Comparison of ENCODE assay signal across 15 cellular contexts in the genomic region with DNA sequence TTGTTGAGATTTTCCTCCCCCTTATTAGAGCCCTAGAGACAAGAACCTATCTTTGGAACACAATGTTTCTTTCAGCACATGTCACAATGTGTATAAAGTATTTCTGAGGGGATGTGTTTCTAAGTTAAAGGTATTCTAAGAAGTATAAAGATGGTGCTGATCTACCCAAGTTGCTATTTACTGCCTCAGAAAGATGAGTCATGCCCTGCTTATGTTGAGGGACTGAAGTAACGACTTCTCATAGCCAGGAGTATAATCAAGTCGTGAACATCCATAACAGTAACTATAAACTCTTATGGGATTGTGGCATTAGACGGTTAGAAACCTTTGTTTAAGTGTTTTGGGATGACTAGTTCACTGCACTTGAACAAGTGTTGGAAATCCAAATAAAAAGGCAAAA. TPM values are rescaled to one million over a fixed set of nuclear protein-coding genes. Genes with fewer than 3 reads are reported as not detected.
DNase-seq lines count a peak whose midpoint lies in the region; ATAC-seq and TF ChIP-seq lines count a peak whose summit lies in the region.
"Had no signal": no experiment of that assay in that cellular context is flagged by ENCODE, and none has a peak within 500 bp of the region (broad histone marks: within the 10 kb centered on the region; RNA-seq: fewer than 3 reads in every experiment).

No MANE protein-coding gene starts in this region.

- H3K4me3 ChIP-seq in fibroblast of mammary gland (ENCODE audit: control insufficient read depth, low read depth, low read length), result no peak overlapping the region
- no peak overlapping the region for H3K4me3 ChIP-seq in sigmoid colon

- TF ChIP-seq CTCF in fibroblast of mammary gland (conservative IDR thresholded peaks at IDR 0.05; ENCODE audit: control insufficient read depth, insufficient read depth, low read depth, low read length), result no peak
- no peak for TF ChIP-seq CTCF in sigmoid colon (IDR thresholded peaks at IDR 0.05)

- H3K4me1 ChIP-seq in sigmoid colon, result peaks cover 0 to 32% (median 20%) of the 10 kb centered on the region in 4 donors

- ATAC-seq in GM18517 (IDR thresholded peaks at IDR 0.05; ENCODE audit: unreplicated experiment), result no peak
- ATAC-seq: natural killer cell had no signal

- peak in 3 of 4 donors; percentile 32 to 81 (median 71) for TF ChIP-seq EP300 in sigmoid colon (IDR thresholded peaks at IDR 0.05)

- no peaks in the 10 kb centered on the region for H3K36me3 ChIP-seq in sigmoid colon

- no peaks in the 10 kb centered on the region for H3K27me3 ChIP-seq in sigmoid colon

- WGBS in sigmoid colon, 2 donors, result 12 to 50% methylated on average over 3 of the region's 3 CpGs

- TF ChIP-seq POLR2A in sigmoid colon (IDR thresholded peaks at IDR 0.05), result no peak

- H3K27ac ChIP-seq in sigmoid colon, result peak overlapping the region; percentile 59 to 82 (median 72)

- intact Hi-C loops in sigmoid colon (cut with DNase I), result no loop called here

- H3K9me3 ChIP-seq in sigmoid colon, result no peaks in the 10 kb centered on the region

- DNase-seq in EL (peak; percentile 64), OCI-M1 (lab: John Stamatoyannopoulos, UW) (peak; percentile 32), fibroblast of mammary gland (ENCODE audit: low read depth) (peak; percentile 63), sigmoid colon (no peak), cerebellar nuclear complex (lab: John Stamatoyannopoulos, UW) (no peak), NCI-H446 treated with DMSO at 0.1 percent for 48 hours (lab: John Stamatoyannopoulos, UW) (no peak), NCI-H1092 (lab: John Stamatoyannopoulos, UW) (no peak)
- DNase-seq: activated CD4-positive, alpha-beta T cell treated with anti-CD3 and anti-CD28 coated beads, Interleukin-2, amount 50 U/mL, for 48 hours; CD8-positive, alpha-beta memory T cell; H9; natural killer cell; stimulated activated CD4-positive, alpha-beta T cell treated with anti-CD3 and anti-CD28 coated beads, Interleukin-15, amount 100 ng/mL, for 24 hours; stimulated activated CD8-positive, alpha-beta memory T cell treated with anti-CD3 and anti-CD28 coated beads, Interleukin-4, amount 100 ng/mL, for 48 hours had no signal

RNA-seq across cellular contexts. Expression of a gene that starts 12.0 kb away (rescaled TPM):
- not detected for total RNA-seq in sigmoid colon
- polyA plus RNA-seq in sigmoid colon, result not detected
- total RNA-seq: CD8-positive, alpha-beta memory T cell; H9; natural killer cell; OCI-LY7 had no signal
- polyA plus RNA-seq: CD8-positive, alpha-beta memory T cell had no signal

Comparison
In these comparisons a context has a peak if more than half of its experiments do, and no peak if none do; other contexts are left out.
1. DNase-seq: peak in EL (single experiment), OCI-M1 (single experiment) and fibroblast of mammary gland (single experiment); none in sigmoid colon (single experiment), cerebellar nuclear complex (0 of 2), NCI-H446 treated with DMSO at 0.1 percent for 48 hours (single experiment) and NCI-H1092 (single experiment).